ENCODE assay signal across 9 cellular contexts in the genomic region with DNA sequence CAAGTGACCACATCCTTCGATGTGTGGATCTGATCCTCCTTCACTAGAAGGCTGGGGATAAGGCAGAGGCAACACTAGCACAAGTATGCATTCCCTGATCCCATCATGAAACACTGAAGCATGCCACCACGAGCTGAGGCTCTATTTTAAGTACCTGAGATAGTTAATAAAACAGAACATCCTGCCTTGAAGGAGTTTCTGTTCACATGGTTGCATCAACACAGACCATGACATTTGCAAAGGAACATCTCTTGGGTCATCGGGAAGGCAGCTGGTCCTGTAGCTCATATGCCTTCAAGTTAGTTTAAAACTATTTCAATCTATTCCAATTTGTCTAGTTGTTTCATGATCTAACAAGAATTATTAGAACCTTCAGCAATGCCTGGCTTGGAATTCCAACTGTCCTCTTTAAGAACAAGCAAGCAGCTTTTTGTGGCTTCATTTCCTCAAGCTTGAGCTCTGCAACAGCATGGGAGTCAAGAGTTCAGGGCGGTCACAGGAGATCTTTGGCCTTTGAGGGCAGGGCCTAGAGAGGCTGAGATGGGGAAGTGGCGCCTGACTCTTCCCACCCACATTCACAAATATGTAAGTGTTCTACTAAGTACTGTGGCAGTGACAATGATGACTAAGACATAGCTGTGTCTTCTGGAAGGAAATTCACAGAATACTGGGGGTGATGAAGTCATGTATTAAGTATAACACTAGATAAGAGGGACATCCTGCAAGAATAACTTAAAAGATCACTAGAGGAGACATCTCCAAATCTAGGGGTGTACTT. TPM values are rescaled to one million over a fixed set of nuclear protein-coding genes. Genes with fewer than 3 reads are reported as not detected.
A peak's percentile ranks its signal among the peaks of the same experiment; 100 is the strongest.
DNase-seq lines count a peak whose midpoint lies in the region; ATAC-seq and TF ChIP-seq lines count a peak whose summit lies in the region.
"Had no signal": no experiment of that assay in that cellular context is flagged by ENCODE, and none has a peak within 500 bp of the region (broad histone marks: within the 10 kb centered on the region; RNA-seq: fewer than 3 reads in every experiment).

No MANE protein-coding gene starts in this region.

- H3K27me3 Mint-ChIP-seq in natural killer cell treated with Interleukin-12 subunit alpha and Interleukin-12 subunit beta and Interleukin-15 and Interleukin-18, amount 100 ng/mL, for 72 hours, result no peaks in the 10 kb centered on the region
- H3K27me3 Mint-ChIP-seq: central memory CD8-positive, alpha-beta T cell had no signal

- peaks cover 3% of the 10 kb centered on the region for H3K9me3 Mint-ChIP-seq in natural killer cell treated with Interleukin-12 subunit alpha and Interleukin-12 subunit beta and Interleukin-15 and Interleukin-18, amount 100 ng/mL, for 72 hours

- H3K9me3 ChIP-seq in thoracic aorta, result no peaks in the 10 kb centered on the region

- no peak overlapping the region for H3K4me3 ChIP-seq in thoracic aorta

- no peaks in the 10 kb centered on the region for H3K27me3 ChIP-seq in thoracic aorta (replicated peaks; ENCODE audit: insufficient read depth)

- H3K27ac Mint-ChIP-seq in natural killer cell treated with Interleukin-12 subunit alpha and Interleukin-12 subunit beta and Interleukin-15 and Interleukin-18, amount 100 ng/mL, for 72 hours, result no peak overlapping the region

- peak overlapping the region in 1 of 2 donors; percentile 26 for H3K27ac ChIP-seq in thoracic aorta

- DNase-seq in RKO (ENCODE audit: low spot score) (peak; percentile 14), glomerular visceral epithelial cell (ENCODE audit: extremely low spot score) (peak; percentile 93), thoracic aorta (ENCODE audit: low spot score) (no peak), HPDE6-E6E7 (ENCODE audit: extremely low spot score) (no peak)
- no peak for DNase-seq in effector CD4-positive, alpha-beta T cell
- no peak for DNase-seq in natural killer cell treated with Interleukin-12 subunit alpha and Interleukin-12 subunit beta and Interleukin-15 and Interleukin-18, amount 100 ng/mL, for 72 hours (ENCODE audit: low spot score)

- H3K4me1 Mint-ChIP-seq in natural killer cell treated with Interleukin-12 subunit alpha and Interleukin-12 subunit beta and Interleukin-15 and Interleukin-18, amount 100 ng/mL, for 72 hours (ENCODE audit: low read depth in 2 of 2), result no peaks in the 10 kb centered on the region
- H3K4me1 Mint-ChIP-seq: central memory CD8-positive, alpha-beta T cell had no signal

- H3K36me3 ChIP-seq in thoracic aorta, result peaks cover 26% of the 10 kb centered on the region

- H3K4me3 Mint-ChIP-seq in natural killer cell treated with Interleukin-12 subunit alpha and Interleukin-12 subunit beta and Interleukin-15 and Interleukin-18, amount 100 ng/mL, for 72 hours, result no peak overlapping the region
- H3K4me3 Mint-ChIP-seq: central memory CD8-positive, alpha-beta T cell had no signal

- no peak for TF ChIP-seq CTCF in thoracic aorta (IDR thresholded peaks at IDR 0.05)

- H3K4me1 ChIP-seq in thoracic aorta (ENCODE audit: control insufficient read depth in 1 of 2, low read depth in 2 of 2), result peaks cover 10 to 40% of the 10 kb centered on the region in 2 donors

- ATAC-seq in GM19463 (IDR thresholded peaks at IDR 0.05; ENCODE audit: unreplicated experiment), result peak; percentile 69
- peak; percentile 38 for ATAC-seq in thoracic aorta (ENCODE audit: insufficient number of reproducible peaks, low FRiP score, low read depth)
- ATAC-seq in natural killer cell treated with Interleukin-12 subunit alpha and Interleukin-12 subunit beta and Interleukin-15 and Interleukin-18, amount 100 ng/mL, for 72 hours, result no peak
- ATAC-seq in HG02981 (IDR thresholded peaks at IDR 0.05; ENCODE audit: unreplicated experiment), result no peak

- no peaks in the 10 kb centered on the region for H3K36me3 Mint-ChIP-seq in natural killer cell treated with Interleukin-12 subunit alpha and Interleukin-12 subunit beta and Interleukin-15 and Interleukin-18, amount 100 ng/mL, for 72 hours

RNA-seq across cellular contexts. Expression of a gene that starts 15.2 kb away (rescaled TPM):
- total RNA-seq in thoracic aorta, result 100 to 1,000 TPM in 1 of 2 donors, 10 to 100 TPM in 1; 27.9 to 119 TPM
- not detected for total RNA-seq in natural killer cell treated with Interleukin-12 subunit alpha and Interleukin-12 subunit beta and Interleukin-15 and Interleukin-18, amount 100 ng/mL, for 72 hours

Comparison
In these comparisons a context has a peak if more than half of its experiments do, and no peak if none do; other contexts are left out.
1. ATAC-seq: peak in GM19463 (single experiment) and thoracic aorta (single experiment); none in natural killer cell treated with Interleukin-12 subunit alpha and Interleukin-12 subunit beta and Interleukin-15 and Interleukin-18, amount 100 ng/mL, for 72 hours (0 of 2) and HG02981 (single experiment).
2. DNase-seq: peak in RKO (single experiment) and glomerular visceral epithelial cell (single experiment); none in thoracic aorta (single experiment), effector CD4-positive, alpha-beta T cell (single experiment), natural killer cell treated with Interleukin-12 subunit alpha and Interleukin-12 subunit beta and Interleukin-15 and Interleukin-18, amount 100 ng/mL, for 72 hours (single experiment) and HPDE6-E6E7 (single experiment).
3. RNA of a gene that starts 15.2 kb away (total RNA-seq): 27.9 to 119 TPM in thoracic aorta; not detected in natural killer cell treated with Interleukin-12 subunit alpha and Interleukin-12 subunit beta and Interleukin-15 and Interleukin-18, amount 100 ng/mL, for 72 hours; every median in the first group is over 10 times any median in the second.